In the genomic region with DNA sequence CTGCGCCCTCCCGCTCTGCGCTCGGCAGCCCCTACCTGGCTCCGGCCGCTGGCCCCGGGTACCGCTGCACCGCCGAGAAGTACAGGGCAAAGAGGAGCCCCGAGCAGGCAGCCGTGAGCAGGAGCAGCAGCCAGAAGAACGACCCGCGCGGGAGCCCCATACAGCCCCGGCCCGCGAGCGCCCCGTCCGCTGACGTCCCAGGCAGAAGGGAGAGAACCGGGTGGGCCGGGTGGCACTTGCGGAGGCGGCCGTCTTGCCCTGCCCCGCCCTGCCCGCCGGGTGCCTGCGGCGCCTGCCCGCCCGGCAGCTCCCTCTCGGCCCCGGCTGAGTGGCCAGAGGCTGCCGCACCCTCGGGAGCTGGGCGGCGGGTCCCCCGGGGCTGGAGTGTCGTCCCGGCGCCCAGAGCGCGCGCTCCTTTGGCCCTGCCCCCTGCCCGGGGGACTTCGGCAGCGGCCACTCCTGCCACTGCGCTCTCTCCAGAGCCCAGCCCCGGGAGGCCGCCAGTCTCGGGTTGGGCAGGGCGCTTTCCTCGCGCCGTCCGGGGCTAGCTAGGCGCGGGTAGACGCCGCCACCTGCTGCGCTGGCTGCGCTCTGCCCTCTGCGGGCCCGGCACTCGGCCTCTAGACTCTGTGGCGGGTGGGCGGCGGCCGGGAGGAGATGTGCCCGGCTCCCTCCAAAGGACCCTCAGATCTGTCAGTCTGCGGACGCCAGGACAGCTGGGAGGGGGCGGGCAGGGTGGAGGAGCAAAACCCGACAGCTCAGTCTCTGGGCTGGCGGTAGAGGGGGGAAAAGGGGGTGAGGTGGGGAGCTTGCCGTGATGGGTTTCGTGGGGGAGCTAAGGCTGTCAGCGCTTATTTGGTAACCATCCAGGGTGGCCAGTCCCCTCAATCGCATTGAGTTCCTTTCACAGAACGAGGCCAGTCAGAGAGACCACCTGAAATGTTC, we compare ENCODE assay signal across 8 cellular contexts. TPM values are rescaled to one million over a fixed set of nuclear protein-coding genes. Genes with fewer than 3 reads are reported as not detected.
DNase-seq lines count a peak whose midpoint lies in the region; ATAC-seq and TF ChIP-seq lines count a peak whose summit lies in the region.

Gene ST6GALNAC2 (minus strand): TSS at position 212 of the 945 bp plus-strand sequence. CDS start 52 bp downstream, at position 160.

- no peaks in the 10 kb centered on the region for H3K36me3 ChIP-seq in ovary

- intact Hi-C loops in cardiac septum (cut with DNase I), result loop anchor here (5.0 kb wide), 1 partner anchor 64 kb away; no protein-coding TSS in a partner anchor
- intact Hi-C loops in ovary (cut with DNase I), result loop anchor here in 1 of 4 donors (2.0 kb wide), 1 partner anchor 63 kb away; no protein-coding TSS in a partner anchor

- ATAC-seq in HG03571 (IDR thresholded peaks at IDR 0.05; ENCODE audit: unreplicated experiment), result no peak

- no peak for TF ChIP-seq POLR2A in ovary (IDR thresholded peaks at IDR 0.05)

- TF ChIP-seq CTCF in GM12865 (IDR thresholded peaks at IDR 0.05; ENCODE audit: insufficient read depth, low read depth, low read length, missing control alignments), result peak; percentile 36
- TF ChIP-seq CTCF in ovary (IDR thresholded peaks at IDR 0.05), result peak; percentile 9 to 37 (median 29)

- H3K9me3 ChIP-seq in ovary, result no peaks in the 10 kb centered on the region

- peaks cover 7% of the 10 kb centered on the region for H3K4me1 ChIP-seq in ovary (ENCODE audit: insufficient read depth)

- H3K27me3 ChIP-seq in ovary, result no peaks in the 10 kb centered on the region

- no peak for TF ChIP-seq EP300 in ovary (IDR thresholded peaks at IDR 0.05)

- 1 to 3% (median 1%) methylated on average over 24 to 84 of the region's 84 CpGs for WGBS in ovary, 3 donors

- DNase-seq in 8988T (peak; percentile 41), GM12865 (ENCODE audit: low read depth) (peak; percentile 45), NOMO-1 treated with DMSO at 0.1 percent for 48 hours (lab: John Stamatoyannopoulos, UW; ENCODE audit: unreplicated experiment) (peak; percentile 67), cardiac septum (ENCODE audit: low spot score) (peak; percentile 89), ovary (peak; percentile 42 to 73 (median 62)), H4 (ENCODE audit: low spot score) (no peak)
- DNase-seq in activated naive CD4-positive, alpha-beta T cell treated with anti-CD3 and anti-CD28 coated beads, Interleukin-2, amount 50 U/mL, for 16 hours, result peak; percentile 34

- no peak within 1 kb of the TSS for H3K27ac ChIP-seq in ovary

- peak within 1 kb of the TSS; percentile 51 for H3K4me3 ChIP-seq in GM12865 (ENCODE audit: low read depth, low read length)
- peak within 1 kb of the TSS; percentile 47 for H3K4me3 ChIP-seq in ovary

RNA-seq across cellular contexts. Expression of gene ST6GALNAC2, which starts in this region (rescaled TPM):
- total RNA-seq in cardiac septum (6.2 TPM), ovary (10 to 100 TPM in 1 of 7 donors, 1 to 10 TPM in 6; 1.9 to 61.6 (median 4.9) TPM)
- polyA plus RNA-seq in ovary, result 1 to 10 TPM; 1.4 to 5.0 TPM
- total RNA-seq in H4 (2014; rRNA removed; shearing (Covaris generic)), result 0.14 TPM in 1 of 2 replicates, not detected in the other
